In genomic region chr13:71290963-71291937, GRCh38 we compare ENCODE assay signal across 8 cellular contexts.
DNase-seq lines count a peak whose midpoint lies in the region; ATAC-seq and TF ChIP-seq lines count a peak whose summit lies in the region.

No MANE protein-coding gene starts in this region.

- no peak overlapping the region for H3K27ac Mint-ChIP-seq in glutamatergic neuron (ENCODE audit: unreplicated experiment)

- H3K4me1 Mint-ChIP-seq in glutamatergic neuron (ENCODE audit: low read depth, unreplicated experiment): no peaks in the 10 kb centered on the region

- ATAC-seq in HG02885 (IDR thresholded peaks at IDR 0.05; ENCODE audit: poor library complexity, unreplicated experiment): peak; percentile 88

- H3K9me3 Mint-ChIP-seq in glutamatergic neuron (ENCODE audit: unreplicated experiment): no peaks in the 10 kb centered on the region

- H3K36me3 Mint-ChIP-seq in glutamatergic neuron (ENCODE audit: unreplicated experiment): no peaks in the 10 kb centered on the region

- DNase-seq in activated CD8-positive, alpha-beta memory T cell treated with anti-CD3 and anti-CD28 coated beads for 24 hours: peak; percentile 73
- DNase-seq in activated CD8-positive, alpha-beta memory T cell treated with anti-CD3 and anti-CD28 coated beads, Interleukin-2, amount 50 U/mL, for 48 hours: no peak
- DNase-seq in NCI-H226 (peak; percentile 21), activated T-cell treated with anti-CD3 and anti-CD28 coated beads for 4 hours (peak; percentile 20), globus pallidus (ENCODE audit: low spot score) (peak; percentile 38), glutamatergic neuron (no peak)
- DNase-seq in stimulated activated CD4-positive, alpha-beta T cell treated with anti-CD3 and anti-CD28 coated beads, Interleukin-15, amount 100 ng/mL, for 48 hours (ENCODE audit: low read depth in 2 of 2): peak; percentile 3 to 10

- no peak overlapping the region for H3K4me3 Mint-ChIP-seq in glutamatergic neuron (ENCODE audit: unreplicated experiment)

- H3K27me3 Mint-ChIP-seq in glutamatergic neuron (ENCODE audit: unreplicated experiment): no peaks in the 10 kb centered on the region

- TF ChIP-seq CTCF in glutamatergic neuron (IDR thresholded peaks at IDR 0.05; ENCODE audit: partially characterized antibody, unreplicated experiment): no peak

Comparison
In these comparisons a context has a peak if more than half of its experiments do, and no peak if none do; other contexts are left out.
1. DNase-seq: peak in activated CD8-positive, alpha-beta memory T cell treated with anti-CD3 and anti-CD28 coated beads for 24 hours (single experiment), NCI-H226 (single experiment), activated T-cell treated with anti-CD3 and anti-CD28 coated beads for 4 hours (single experiment), globus pallidus (single experiment) and stimulated activated CD4-positive, alpha-beta T cell treated with anti-CD3 and anti-CD28 coated beads, Interleukin-15, amount 100 ng/mL, for 48 hours (2 of 2); none in activated CD8-positive, alpha-beta memory T cell treated with anti-CD3 and anti-CD28 coated beads, Interleukin-2, amount 50 U/mL, for 48 hours (single experiment) and glutamatergic neuron (single experiment).